Comparison of ENCODE assay signal across 19 cellular contexts in genomic region chr10:65798133-65798532, GRCh38.
DNase-seq lines count a peak whose midpoint lies in the region; ATAC-seq, FAIRE-seq and TF ChIP-seq lines count a peak whose summit lies in the region.
"Had no signal": no experiment of that assay in that cellular context is flagged by ENCODE, and none has a peak within 500 bp of the region (broad histone marks: within the 10 kb centered on the region; RNA-seq: fewer than 3 reads in every experiment).

No MANE protein-coding gene starts in this region.

- no peak overlapping the region for H3K4me3 ChIP-seq in pancreas
- H3K4me3 ChIP-seq: GM23248, SJCRH30 had no signal

- intact Hi-C loops in pancreas (cut with DNase I) = no loop called here

- no peaks in the 10 kb centered on the region for H3K36me3 ChIP-seq in pancreas
- H3K36me3 ChIP-seq: SJCRH30 had no signal

- ATAC-seq in GM19463 (IDR thresholded peaks at IDR 0.05; ENCODE audit: unreplicated experiment) = peak; percentile 43
- ATAC-seq in HG03025 (IDR thresholded peaks at IDR 0.05; ENCODE audit: low FRiP score, unreplicated experiment) = peak; percentile 82
- ATAC-seq in HG03108 (IDR thresholded peaks at IDR 0.05; ENCODE audit: unreplicated experiment) = no peak
- no peak for ATAC-seq in pancreas

- CTCF ChIA-PET in GM10248 (lab: Yijun Ruan, JAX) = interaction anchor here (1.5 kb wide), 1 partner anchor 12 kb away, joined by 3 read pairs; no protein-coding TSS in a partner anchor

- TF ChIP-seq CTCF in GM10248 (IDR thresholded peaks at IDR 0.05; ENCODE audit: control extremely low read depth, extremely low read depth, low read depth, missing control alignments) = no peak
- TF ChIP-seq CTCF in pancreas (IDR thresholded peaks at IDR 0.05) = no peak

- 78 to 79% methylated on average over 3 of the region's 3 CpGs for WGBS in pancreas, 2 donors

- no peak overlapping the region for H3K27ac ChIP-seq in pancreas
- H3K27ac ChIP-seq: 22Rv1, GM23248, RWPE1, SJCRH30 had no signal

- DNase-seq in GM10248 (ENCODE audit: extremely low spot score) (peak; percentile 16), NOMO-1 treated with DMSO at 0.1 percent for 48 hours (lab: John Stamatoyannopoulos, UW; ENCODE audit: unreplicated experiment) (peak; percentile 22), pancreas (no peak), middle frontal gyrus (ENCODE audit: extremely low spot score, low spot score) (no peak)
- no peak for DNase-seq in stimulated activated CD4-positive, alpha-beta T cell treated with anti-CD3 and anti-CD28 coated beads, Interleukin-2, amount 100 ng/mL, for 48 hours
- DNase-seq: Calu3; CD4-positive, CD25-positive, alpha-beta regulatory T cell; DMS53; GM23248; HFFc6; NCI-H187; NCI-H345; NCI-H526; SJCRH30 had no signal

- POLR2A ChIA-PET in GM10248 (lab: Yijun Ruan, JAX) = interaction anchor here (0.5 kb wide), 1 partner anchor 47 kb away, joined by 4 read pairs; no protein-coding TSS in a partner anchor

- no peak for FAIRE-seq in pancreas (lab: Jason Lieb, UNC)

- no peaks in the 10 kb centered on the region for H3K27me3 ChIP-seq in pancreas
- H3K27me3 ChIP-seq: SJCRH30 had no signal

- no peaks in the 10 kb centered on the region for H3K4me1 ChIP-seq in pancreas

- H3K9me3 ChIP-seq in pancreas = no peaks in the 10 kb centered on the region
- H3K9me3 ChIP-seq: SJCRH30 had no signal

Comparison
In these comparisons a context has a peak if more than half of its experiments do, and no peak if none do; other contexts are left out.
1. DNase-seq: peak in GM10248 (single experiment) and NOMO-1 treated with DMSO at 0.1 percent for 48 hours (single experiment); none in stimulated activated CD4-positive, alpha-beta T cell treated with anti-CD3 and anti-CD28 coated beads, Interleukin-2, amount 100 ng/mL, for 48 hours (0 of 2), pancreas (0 of 6) and middle frontal gyrus (single experiment).
2. ATAC-seq: peak in GM19463 (single experiment) and HG03025 (single experiment); none in HG03108 (single experiment) and pancreas (0 of 4).